In genomic region chr4:128449251-128449650, GRCh38 we compare ENCODE assay signal across 5 cellular contexts.
"Had no signal": no experiment of that assay in that cellular context is flagged by ENCODE, and none has a peak within 500 bp of the region (broad histone marks: within the 10 kb centered on the region; RNA-seq: fewer than 3 reads in every experiment).

No MANE protein-coding gene starts in this region.

- DNase-seq: H9, HCEC 1CT, IMR-90 had no signal

- H3K4me3 ChIP-seq: GM23338, K562 had no signal

- ATAC-seq: GM23338, K562 had no signal

- H3K27ac Mint-ChIP-seq: GM23338, H9 had no signal

- H3K4me3 Mint-ChIP-seq: GM23338, H9 had no signal
